ENCODE assay signal across 8 cellular contexts in the genomic region with DNA sequence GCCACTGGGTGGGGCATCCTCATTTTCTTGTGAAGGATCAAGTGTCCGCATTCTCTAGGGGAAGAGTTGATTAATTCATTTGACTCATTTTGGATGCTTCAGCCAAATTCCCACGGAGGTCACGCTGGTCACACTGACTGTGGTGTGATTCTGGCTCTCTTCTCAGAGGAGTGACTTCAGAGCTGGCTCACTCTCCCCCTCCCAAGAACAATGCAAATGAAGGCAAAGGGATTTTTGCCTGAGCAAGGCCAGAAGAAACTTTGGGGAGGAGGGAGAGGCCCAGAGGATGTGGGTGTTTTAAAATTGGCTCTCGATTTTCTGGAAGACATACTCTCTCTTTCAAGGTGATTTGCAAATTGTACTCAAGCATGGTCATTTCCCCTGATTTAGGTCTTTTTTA. TPM values are rescaled to one million over a fixed set of nuclear protein-coding genes. Genes with fewer than 3 reads are reported as not detected.
DNase-seq lines count a peak whose midpoint lies in the region; ATAC-seq, FAIRE-seq and TF ChIP-seq lines count a peak whose summit lies in the region.

No MANE protein-coding gene starts in this region.

- no peak for DNase-seq in GM18507 (ENCODE audit: extremely low spot score, insufficient read length, low read depth)
- peak in 5 of 61 donors; percentile 4 to 23 (median 13) for DNase-seq in caudate nucleus (lab: John Stamatoyannopoulos, UW)
- DNase-seq in putamen (ENCODE audit: low spot score), result peak; percentile 17
- DNase-seq in lower lobe of right lung, result no peak
- no peak for DNase-seq in transverse colon
- no peak for DNase-seq in CD8-positive, alpha-beta memory T cell

- ATAC-seq in HG02973 (IDR thresholded peaks at IDR 0.05; ENCODE audit: unreplicated experiment) (peak; percentile 52), lower lobe of right lung (no peak), GM18498 (IDR thresholded peaks at IDR 0.05; ENCODE audit: unreplicated experiment) (no peak)

- H3K27ac Mint-ChIP-seq in CD8-positive, alpha-beta memory T cell, result no peak overlapping the region

- peaks cover 8 to 9% of the 10 kb centered on the region in 2 donors for H3K27me3 Mint-ChIP-seq in CD8-positive, alpha-beta memory T cell

- H3K4me1 ChIP-seq in lower lobe of right lung (peaks cover 27% of the 10 kb centered on the region), transverse colon (peaks cover 0 to 5% (median 0%) of the 10 kb centered on the region in 4 donors)
- H3K4me1 ChIP-seq in CD8-positive, alpha-beta memory T cell (ENCODE audit: insufficient read depth, low read length), result no peaks in the 10 kb centered on the region

- no peaks in the 10 kb centered on the region for H3K27me3 ChIP-seq in lower lobe of right lung (ENCODE audit: low read depth)
- H3K27me3 ChIP-seq in transverse colon, result no peaks in the 10 kb centered on the region
- no peaks in the 10 kb centered on the region for H3K27me3 ChIP-seq in CD8-positive, alpha-beta memory T cell (ENCODE audit: insufficient read depth, low read length, poor library complexity, severe bottlenecking)

- POLR2A ChIA-PET in CD8-positive, alpha-beta memory T cell (lab: Charles Lee), result no interaction called here

- peak; percentile 65 for FAIRE-seq in GM18507 (lab: Jason Lieb, UNC)

- H3K4me3 ChIP-seq in lower lobe of right lung (no peak overlapping the region), transverse colon (no peak overlapping the region)
- no peak overlapping the region for H3K4me3 ChIP-seq in CD8-positive, alpha-beta memory T cell (ENCODE audit: low read length)

- no peak for TF ChIP-seq POLR2A in transverse colon (IDR thresholded peaks at IDR 0.05)

- 49 to 87% methylated on average over 3 to 4 of the region's 4 CpGs for WGBS in transverse colon (ENCODE audit: low coverage in 1 of 2), 2 donors

- TF ChIP-seq CTCF in lower lobe of right lung (IDR thresholded peaks at IDR 0.05) (no peak), transverse colon (IDR thresholded peaks at IDR 0.05) (no peak)

- H3K36me3 ChIP-seq in lower lobe of right lung (no peaks in the 10 kb centered on the region), transverse colon (no peaks in the 10 kb centered on the region)
- H3K36me3 ChIP-seq in CD8-positive, alpha-beta memory T cell (ENCODE audit: insufficient read depth, low read length), result no peaks in the 10 kb centered on the region

- in situ Hi-C loops in transverse colon (cut with MboI; ENCODE audit: low pct_ligation_motif_present in 1 of 4, low pct_unique_long_range_greater_than_20kb in 1 of 4, low sequenced_read_pairs in 3 of 4), result no loop called here

- H3K27ac ChIP-seq in caudate nucleus (ENCODE audit: low read depth, low read length) (peak overlapping the region; percentile 16), lower lobe of right lung (no peak overlapping the region), transverse colon (no peak overlapping the region)
- no peak overlapping the region for H3K27ac ChIP-seq in CD8-positive, alpha-beta memory T cell (ENCODE audit: low read depth, low read length)

- no peak overlapping the region for H3K4me3 Mint-ChIP-seq in CD8-positive, alpha-beta memory T cell

- intact Hi-C loops in lower lobe of right lung (cut with DNase I), result no loop called here
- intact Hi-C loops in transverse colon (cut with DNase I; ENCODE audit: low total_unique reads), result no loop called here

- no peaks in the 10 kb centered on the region for H3K36me3 Mint-ChIP-seq in CD8-positive, alpha-beta memory T cell

- no peak for TF ChIP-seq EP300 in transverse colon (IDR thresholded peaks at IDR 0.05; ENCODE audit: low read depth)

- H3K9me3 ChIP-seq in lower lobe of right lung (no peaks in the 10 kb centered on the region), transverse colon (no peaks in the 10 kb centered on the region)
- no peaks in the 10 kb centered on the region for H3K9me3 ChIP-seq in CD8-positive, alpha-beta memory T cell (ENCODE audit: low read length)

- H3K9me3 Mint-ChIP-seq in CD8-positive, alpha-beta memory T cell, result no peaks in the 10 kb centered on the region

- CTCF ChIA-PET in CD8-positive, alpha-beta memory T cell (lab: Charles Lee), result interaction anchor here (1.2 kb wide), 1 partner anchor 9 kb away, joined by 3 read pairs; no protein-coding TSS in a partner anchor

- H3K4me1 Mint-ChIP-seq in CD8-positive, alpha-beta memory T cell, result no peaks in the 10 kb centered on the region

RNA-seq across cellular contexts. Expression of a gene that starts 51.1 kb away (rescaled TPM):
- 56.4 TPM for total RNA-seq in lower lobe of right lung
- total RNA-seq in transverse colon, result 10 to 100 TPM in 1 of 4 donors, 1 to 10 TPM in 3; 1.4 to 18.0 (median 4.0) TPM
- under 1 TPM; 0.13 to 0.53 TPM for total RNA-seq in CD8-positive, alpha-beta memory T cell
- polyA plus RNA-seq in CD8-positive, alpha-beta memory T cell, result not detected
